ENCODE assay signal across 8 cellular contexts in genomic region chr10:17655567-17656146, GRCh38. TPM values are rescaled to one million over a fixed set of nuclear protein-coding genes. Genes with fewer than 3 reads are reported as not detected.
DNase-seq lines count a peak whose midpoint lies in the region; ATAC-seq, FAIRE-seq and TF ChIP-seq lines count a peak whose summit lies in the region.

No MANE protein-coding gene starts in this region.

- intact Hi-C loops in endothelial cell of umbilical vein (cut with micrococcal nuclease) = no loop called here

- no peak overlapping the region for H3K9ac ChIP-seq in endothelial cell of umbilical vein (replicated peaks; ENCODE audit: extremely low read depth, insufficient read depth, low read length)

- peak; percentile 39 for DNase-seq in GM10266 (ENCODE audit: extremely low spot score)
- peak; percentile 27 for DNase-seq in endothelial cell of umbilical vein (ENCODE audit: low read depth, low spot score)
- no peak for DNase-seq in stimulated activated CD4-positive, alpha-beta T cell treated with anti-CD3 and anti-CD28 coated beads, Interleukin-2, amount 100 ng/mL, for 48 hours
- no peak for DNase-seq in kidney glomerular epithelial cell (lab: John Stamatoyannopoulos, UW)
- DNase-seq in DMS153 treated with DMSO at 0.1 percent for 48 hours (lab: John Stamatoyannopoulos, UW; ENCODE audit: unreplicated experiment) = no peak
- DNase-seq in NCI-H2029 treated with DMSO at 0.1 percent for 48 hours (lab: John Stamatoyannopoulos, UW) = no peak

- no peaks in the 10 kb centered on the region for H3K9me3 ChIP-seq in endothelial cell of umbilical vein (replicated peaks; ENCODE audit: control insufficient read depth, insufficient read depth, low read length)

- CTCF ChIA-PET in endothelial cell of umbilical vein (lab: Charles Lee) = interaction anchor here (1.0 to 1.1 kb wide), 2 partner anchors 9 to 10 kb away, joined by 4 read pairs; no protein-coding TSS in a partner anchor

- peaks cover 6% of the 10 kb centered on the region for H4K20me1 ChIP-seq in endothelial cell of umbilical vein (replicated peaks; ENCODE audit: control insufficient read depth, extremely low read depth, insufficient read depth, low read length)

- BruUV-seq in endothelial cell of umbilical vein (replicated peaks; lab: Mats Ljungman, UMichigan) = no TSS peak

- TF ChIP-seq CTCF in GM10266 (IDR thresholded peaks at IDR 0.05; ENCODE audit: control insufficient read depth, insufficient read depth, low read depth, missing control alignments) (no peak), endothelial cell of umbilical vein (IDR thresholded peaks at IDR 0.05; ENCODE audit: extremely low read depth in 1 of 2, insufficient read depth in 1 of 2, low read depth in 1 of 2, low read length in 2 of 2) (no peak)

- H3K27me3 ChIP-seq in endothelial cell of umbilical vein (ENCODE audit: control insufficient read depth in 2 of 2, insufficient read depth in 2 of 2, low read length in 2 of 2) = no peaks in the 10 kb centered on the region

- no peak overlapping the region for H3K27ac ChIP-seq in endothelial cell of umbilical vein (ENCODE audit: insufficient read depth, low read depth, low read length)

- peak; percentile 42 for FAIRE-seq in endothelial cell of umbilical vein (lab: Jason Lieb, UNC)

- H3K4me2 ChIP-seq in endothelial cell of umbilical vein (ENCODE audit: insufficient read depth, low read length) = peak overlapping the region; percentile 1

- dilution Hi-C loops in endothelial cell of umbilical vein (cut with MboI; ENCODE audit: extremely low pct_ligation_motif_present, low sequenced_read_pairs) = no loop called here

- POLR2A ChIA-PET in endothelial cell of umbilical vein (lab: Charles Lee) = interaction anchor here (0.6 kb wide), 1 partner anchor 38 kb away, joined by 3 read pairs; no protein-coding TSS in a partner anchor

- peaks cover 14% of the 10 kb centered on the region for H3K4me1 ChIP-seq in endothelial cell of umbilical vein (ENCODE audit: control insufficient read depth, extremely low read depth, insufficient read depth, low read length)

- TF ChIP-seq POLR2A in endothelial cell of umbilical vein (IDR thresholded peaks at IDR 0.05; ENCODE audit: low read depth, low read length) = no peak

- H3K36me3 ChIP-seq in endothelial cell of umbilical vein (ENCODE audit: control insufficient read depth in 2 of 2, extremely low read depth in 1 of 2, insufficient read depth in 2 of 2, low read length in 2 of 2) = peaks cover 0 to 2% of the 10 kb centered on the region in 2 experiments

- peak; percentile 79 for ATAC-seq in GM21515 (IDR thresholded peaks at IDR 0.05; ENCODE audit: unreplicated experiment)
- peak; percentile 52 for ATAC-seq in HG03575 (IDR thresholded peaks at IDR 0.05; ENCODE audit: extremely low read depth, insufficient number of reproducible peaks, low FRiP score, unreplicated experiment)

- no peak overlapping the region for H3K4me3 ChIP-seq in endothelial cell of umbilical vein (replicated peaks in 1 of 3; ENCODE audit: insufficient read depth in 1 of 3, low read depth in 1 of 3, low read length in 3 of 3)

- H3K79me2 ChIP-seq in endothelial cell of umbilical vein (ENCODE audit: control insufficient read depth, insufficient read depth, low read length) = peaks cover 85% of the 10 kb centered on the region

- H2AFZ ChIP-seq in endothelial cell of umbilical vein (ENCODE audit: low read depth, low read length) = no peak overlapping the region

- H3K9me1 ChIP-seq in endothelial cell of umbilical vein (replicated peaks; ENCODE audit: control insufficient read depth, extremely low read depth, insufficient read depth, low read length) = no peaks in the 10 kb centered on the region

TF ChIP-seq in endothelial cell of umbilical vein, 7 proteins besides CTCF, POLR2A, EP300 and RAD21:
- TF ChIP-seq FOS (IDR thresholded peaks at IDR 0.05; ENCODE audit: borderline replicate concordance, insufficient read depth, low read length) (no peak), MAX (IDR thresholded peaks at IDR 0.05; ENCODE audit: insufficient read depth, insufficient read length) (no peak), JUN (IDR thresholded peaks at IDR 0.05; ENCODE audit: borderline replicate concordance, insufficient read depth, insufficient read length, low read depth) (peak; percentile 54), GATA2 (IDR thresholded peaks at IDR 0.05; ENCODE audit: insufficient read depth, insufficient read length, low read depth, low read length) (peak; percentile 79)
TF ChIP-seq in endothelial cell of umbilical vein: peak in this region for 2.

RNA-seq across cellular contexts. Expression of gene STAM, which starts 11.7 kb away (rescaled TPM):
- 20.0 and 20.6 TPM in 2 replicates for total RNA-seq in endothelial cell of umbilical vein
- 16.1 and 17.7 TPM in 2 replicates for polyA plus RNA-seq in endothelial cell of umbilical vein
- 16.5 and 18.4 TPM in 2 replicates for polyA plus RNA-seq in endothelial cell of umbilical vein (2011; cell fraction: cytosol; rRNA removed)
- 24.6 and 25.9 TPM in 2 replicates for polyA plus RNA-seq in endothelial cell of umbilical vein (2011; cell fraction: nucleus; rRNA removed)
- 16.6 and 22.2 TPM in 2 replicates for polyA plus RNA-seq in endothelial cell of umbilical vein (2012)
- 25.6 and 27.7 TPM in 2 replicates for polyA minus RNA-seq in endothelial cell of umbilical vein
- 8.6 TPM for polyA minus RNA-seq in endothelial cell of umbilical vein (2011; cell fraction: cytosol; rRNA and poly(A)+ RNA removed)
- 56.6 and 59.0 TPM in 2 replicates for polyA minus RNA-seq in endothelial cell of umbilical vein (2011; cell fraction: nucleus; rRNA and poly(A)+ RNA removed)

RNA-seq across cellular contexts. Expression of gene HACD1, which starts 38.5 kb away (rescaled TPM):
- total RNA-seq in endothelial cell of umbilical vein = 25.2 and 26.6 TPM in 2 replicates
- 16.1 and 17.4 TPM in 2 replicates for polyA plus RNA-seq in endothelial cell of umbilical vein
- polyA plus RNA-seq in endothelial cell of umbilical vein (2011; cell fraction: cytosol; rRNA removed) = 13.7 and 14.5 TPM in 2 replicates
- 15.1 and 19.3 TPM in 2 replicates for polyA plus RNA-seq in endothelial cell of umbilical vein (2011; cell fraction: nucleus; rRNA removed)
- polyA plus RNA-seq in endothelial cell of umbilical vein (2012) = 9.9 and 10.9 TPM in 2 replicates
- polyA minus RNA-seq in endothelial cell of umbilical vein = 17.3 and 26.9 TPM in 2 replicates
- polyA minus RNA-seq in endothelial cell of umbilical vein (2011; cell fraction: cytosol; rRNA and poly(A)+ RNA removed) = 14.2 TPM
- 9.3 and 11.8 TPM in 2 replicates for polyA minus RNA-seq in endothelial cell of umbilical vein (2011; cell fraction: nucleus; rRNA and poly(A)+ RNA removed)

Comparison
In these comparisons a context has a peak if more than half of its experiments do, and no peak if none do; other contexts are left out.
1. DNase-seq: peak in GM10266 (single experiment) and endothelial cell of umbilical vein (single experiment); none in stimulated activated CD4-positive, alpha-beta T cell treated with anti-CD3 and anti-CD28 coated beads, Interleukin-2, amount 100 ng/mL, for 48 hours (0 of 2), kidney glomerular epithelial cell (single experiment), DMS153 treated with DMSO at 0.1 percent for 48 hours (single experiment) and NCI-H2029 treated with DMSO at 0.1 percent for 48 hours (single experiment).